ENCODE assay signal across 2 cellular contexts in genomic region chr15:25852027-25852426, GRCh38.
TF ChIP-seq lines count a peak whose summit lies in the region.

No MANE protein-coding gene starts in this region.

TF ChIP-seq in IMR-90, 13 proteins besides CTCF, POLR2A, EP300 and RAD21 (continued from another document):
- TF ChIP-seq BHLHE40 (IDR thresholded peaks at IDR 0.05; ENCODE audit: low read depth, low read length), result no peak

TF ChIP-seq in GM12891, 5 proteins besides CTCF, POLR2A, EP300 and RAD21 (continued from another document):
- TF ChIP-seq PAX5 (IDR thresholded peaks at IDR 0.05; ENCODE audit: insufficient read depth, low read length, severe bottlenecking) (no peak), TAF1 (IDR thresholded peaks at IDR 0.05; ENCODE audit: low read depth, low read length) (no peak)
